In genomic region chr7:137592232-137592896, GRCh38 we compare ENCODE assay signal across 8 cellular contexts.
A peak's percentile ranks its signal among the peaks of the same experiment; 100 is the strongest.
DNase-seq lines count a peak whose midpoint lies in the region; ATAC-seq, FAIRE-seq and TF ChIP-seq lines count a peak whose summit lies in the region.

No MANE protein-coding gene starts in this region.

- no peaks in the 10 kb centered on the region for H3K79me2 ChIP-seq in K562 (ENCODE audit: control insufficient read depth, insufficient read depth, low read length)

- H3K4me3 Mint-ChIP-seq in activated naive CD8-positive, alpha-beta T cell treated with anti-CD3 and anti-CD28 coated beads for 36 hours = no peak overlapping the region

- no peaks in the 10 kb centered on the region for H4K20me1 ChIP-seq in K562 (replicated peaks; ENCODE audit: control insufficient read depth, insufficient read depth, low read length)

- H3K4me3 ChIP-seq in K562 = no peak overlapping the region

- no peak for TF ChIP-seq EP300 in K562 (IDR thresholded peaks at IDR 0.05; ENCODE audit: low read length)

- H3K36me3 Mint-ChIP-seq in activated naive CD8-positive, alpha-beta T cell treated with anti-CD3 and anti-CD28 coated beads for 36 hours = no peaks in the 10 kb centered on the region

- no TSS peak for BruUV-seq in K562 (replicated peaks; lab: Mats Ljungman, UMichigan)

- WGBS in K562 (ENCODE audit: insufficient coverage, low coverage, missing lambda C conversion rate) = 2% methylated on average over 6 of the region's 6 CpGs

- peak; percentile 65 for ATAC-seq in HG03139 (IDR thresholded peaks at IDR 0.05; ENCODE audit: unreplicated experiment)
- ATAC-seq in K562 = peak; percentile 94

- DNase-seq in AG08395 (ENCODE audit: low spot score) (peak; percentile 89), GM18507 (ENCODE audit: extremely low spot score, insufficient read length, low read depth) (peak; percentile 5), NCI-H446 treated with DMSO at 0.1 percent for 48 hours (lab: John Stamatoyannopoulos, UW) (peak; percentile 30), K562 (ENCODE audit: extremely low read depth in 1 of 4, low spot score in 3 of 4) (peak; percentile 48 to 76 (median 64)), iPS DF 19.7 (ENCODE audit: low read depth, low spot score) (peak; percentile 33), stromal cell of bone marrow (ENCODE audit: low read depth) (peak; percentile 50)
- DNase-seq in activated naive CD8-positive, alpha-beta T cell treated with anti-CD3 and anti-CD28 coated beads for 36 hours = no peak

- in situ Hi-C loops in K562 (cut with MboI) = loop anchor here (10.0 kb wide), 1 partner anchor 1788 kb away; no protein-coding TSS in a partner anchor

- peak overlapping the region; percentile 79 for H2AFZ ChIP-seq in K562 (ENCODE audit: low read depth, low read length)

- no peak overlapping the region for H3K27ac Mint-ChIP-seq in activated naive CD8-positive, alpha-beta T cell treated with anti-CD3 and anti-CD28 coated beads for 36 hours

- no peaks in the 10 kb centered on the region for H3K9me1 ChIP-seq in K562 (ENCODE audit: control insufficient read depth, insufficient read depth, low read length)

- H3K36me3 ChIP-seq in K562 (ENCODE audit: control insufficient read depth, insufficient read depth, low read length) = no peaks in the 10 kb centered on the region

- H3K27me3 ChIP-seq in K562 (ENCODE audit: control insufficient read depth in 2 of 2, insufficient read depth in 2 of 2, low read length in 2 of 2) = no peaks in the 10 kb centered on the region

- intact Hi-C loops in K562 (cut with micrococcal nuclease) = loop anchor here (2.0 to 10.0 kb wide), 5 partner anchors 135 to 1790 kb away; no protein-coding TSS in a partner anchor

- no peaks in the 10 kb centered on the region for H3K4me1 Mint-ChIP-seq in activated naive CD8-positive, alpha-beta T cell treated with anti-CD3 and anti-CD28 coated beads for 36 hours

- no peak overlapping the region for H3K9ac ChIP-seq in K562 (ENCODE audit: insufficient read depth in 1 of 2, low read depth in 2 of 2, low read length in 2 of 2)

- H3K27me3 Mint-ChIP-seq in activated naive CD8-positive, alpha-beta T cell treated with anti-CD3 and anti-CD28 coated beads for 36 hours = peaks cover 16% of the 10 kb centered on the region

- TF ChIP-seq POLR2A in K562 (conservative IDR thresholded peaks at IDR 0.05) = no peak

- TF ChIP-seq CTCF in K562 (IDR thresholded peaks at IDR 0.05 in 2 of 3, conservative IDR thresholded peaks at IDR 0.05 in 1 of 3; ENCODE audit: insufficient read depth in 2 of 3, low read depth in 1 of 3, low read length in 3 of 3) = peak; percentile 86 to 92 (median 92)

- H3K4me1 ChIP-seq in K562 (replicated peaks in 1 of 2; ENCODE audit: control insufficient read depth in 2 of 2, insufficient read depth in 2 of 2, low read length in 2 of 2) = peaks cover 0 to 10% of the 10 kb centered on the region in 2 experiments; a peak in 3 of 5 replicates

- POLR2A ChIA-PET in K562 (lab: Yijun Ruan, JAX) = no interaction called here

- no peaks in the 10 kb centered on the region for H3K9me3 ChIP-seq in K562 (replicated peaks; ENCODE audit: control insufficient read depth, insufficient read depth, low read depth, low read length)

- no peak overlapping the region for H3K4me2 ChIP-seq in K562 (ENCODE audit: insufficient read depth, low read length)

- no peaks in the 10 kb centered on the region for H3K9me3 Mint-ChIP-seq in activated naive CD8-positive, alpha-beta T cell treated with anti-CD3 and anti-CD28 coated beads for 36 hours

- CTCF ChIA-PET in K562 (lab: Yijun Ruan, JAX; ENCODE audit: low intra/inter-chr PET ratio) = interaction anchor here (0.7 kb wide), 1 partner anchor 526 kb away, joined by 4 read pairs; no protein-coding TSS in a partner anchor

- no peak overlapping the region for H3K27ac ChIP-seq in K562 (ENCODE audit: extremely low read depth, low read depth, low read length)

- peak; percentile 93 for TF ChIP-seq RAD21 in K562 (CRISPR knock-in tag; conservative IDR thresholded peaks at IDR 0.05 in 1 of 2, IDR thresholded peaks at IDR 0.05 in 1 of 2)

- FAIRE-seq in GM18507 (lab: Jason Lieb, UNC) (no peak), K562 (lab: Jason Lieb, UNC) (peak; percentile 99)

TF ChIP-seq in K562, 482 proteins besides CTCF, POLR2A, EP300 and RAD21 (continues in another document):
- TF ChIP-seq MAFG (tag; conservative IDR thresholded peaks at IDR 0.05) (no peak), HDAC6 (IDR thresholded peaks at IDR 0.05; ENCODE audit: low read depth, low read length) (no peak), NCOA6 (IDR thresholded peaks at IDR 0.05) (no peak), ATF7 (IDR thresholded peaks at IDR 0.05) (0 out of 2 replicates have a peak, but pooled peaks have one; percentile 18), ZNF75A (CRISPR knock-in tag; IDR thresholded peaks at IDR 0.05) (no peak), MIER1 (IDR thresholded peaks at IDR 0.05; ENCODE audit: low read depth) (no peak), ARID3A (IDR thresholded peaks at IDR 0.05; ENCODE audit: borderline replicate concordance, low read depth, low read length) (no peak), ARID2 (IDR thresholded peaks at IDR 0.05) (peak; percentile 50; the same call in 1 of the 2 replicates), DEAF1 (CRISPR knock-in tag; IDR thresholded peaks at IDR 0.05) (peak; percentile 79), MEIS2 (IDR thresholded peaks at IDR 0.05; ENCODE audit: partially characterized antibody) (peak; percentile 19), DPF2 (IDR thresholded peaks at IDR 0.05) (no peak), SMC3 (conservative IDR thresholded peaks at IDR 0.05; ENCODE audit: insufficient read depth, low read depth, low read length) (peak; percentile 80), RB1 (IDR thresholded peaks at IDR 0.05; ENCODE audit: low read depth) (peak; percentile 31; the same call in 1 of the 2 replicates), ZNF583 (CRISPR knock-in tag; IDR thresholded peaks at IDR 0.05) (no peak), NFE2L1 (tag; IDR thresholded peaks at IDR 0.05; ENCODE audit: borderline replicate concordance, low read depth) (no peak), CC2D1A (IDR thresholded peaks at IDR 0.05) (peak; percentile 73), IFI16 (CRISPR knock-in tag; IDR thresholded peaks at IDR 0.05) (no peak), YY1 (IDR thresholded peaks at IDR 0.05; ENCODE audit: borderline replicate concordance in 1 of 3, control insufficient read depth in 1 of 3, extremely low read depth in 1 of 3, insufficient read depth in 3 of 3, insufficient read length in 1 of 3, insufficient replicate concordance in 2 of 3, low read depth in 1 of 3, low read length in 2 of 3) (peak in 1 of 3 experiments; percentile 67), ZNF785 (CRISPR knock-in tag; IDR thresholded peaks at IDR 0.05) (no peak), GTF2F1 (IDR thresholded peaks at IDR 0.05; ENCODE audit: low read depth, low read length) (no peak), FOXA3 (CRISPR knock-in tag; conservative IDR thresholded peaks at IDR 0.05 in 1 of 2, IDR thresholded peaks at IDR 0.05 in 1 of 2) (peak in 1 of 2 experiments; percentile 36; a peak in 1 of 4 replicates), CREM (IDR thresholded peaks at IDR 0.05; ENCODE audit: low read depth) (peak; percentile 51; the same call in 1 of the 2 replicates), STAG1 (CRISPR knock-in tag; IDR thresholded peaks at IDR 0.05; ENCODE audit: borderline replicate concordance) (peak; percentile 59; the same call in 1 of the 2 replicates), STAT5A (IDR thresholded peaks at IDR 0.05; ENCODE audit: borderline replicate concordance, low read length) (no peak), PHTF2 (CRISPR knock-in tag; IDR thresholded peaks at IDR 0.05) (no peak), HSF4 (CRISPR knock-in tag; IDR thresholded peaks at IDR 0.05; ENCODE audit: borderline replicate concordance) (no peak)
- TF ChIP-seq, protein P1, sequence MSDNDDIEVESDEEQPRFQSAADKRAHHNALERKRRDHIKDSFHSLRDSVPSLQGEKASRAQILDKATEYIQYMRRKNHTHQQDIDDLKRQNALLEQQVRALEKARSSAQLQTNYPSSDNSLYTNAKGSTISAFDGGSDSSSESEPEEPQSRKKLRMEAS (CRISPR knock-in tag; IDR thresholded peaks at IDR 0.05) = no peak
- TF ChIP-seq, protein P2, sequence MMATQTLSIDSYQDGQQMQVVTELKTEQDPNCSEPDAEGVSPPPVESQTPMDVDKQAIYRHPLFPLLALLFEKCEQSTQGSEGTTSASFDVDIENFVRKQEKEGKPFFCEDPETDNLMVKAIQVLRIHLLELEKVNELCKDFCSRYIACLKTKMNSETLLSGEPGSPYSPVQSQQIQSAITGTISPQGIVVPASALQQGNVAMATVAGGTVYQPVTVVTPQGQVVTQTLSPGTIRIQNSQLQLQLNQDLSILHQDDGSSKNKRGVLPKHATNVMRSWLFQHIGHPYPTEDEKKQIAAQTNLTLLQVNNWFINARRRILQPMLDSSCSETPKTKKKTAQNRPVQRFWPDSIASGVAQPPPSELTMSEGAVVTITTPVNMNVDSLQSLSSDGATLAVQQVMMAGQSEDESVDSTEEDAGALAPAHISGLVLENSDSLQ (IDR thresholded peaks at IDR 0.05) = no peak
